In the genomic region with DNA sequence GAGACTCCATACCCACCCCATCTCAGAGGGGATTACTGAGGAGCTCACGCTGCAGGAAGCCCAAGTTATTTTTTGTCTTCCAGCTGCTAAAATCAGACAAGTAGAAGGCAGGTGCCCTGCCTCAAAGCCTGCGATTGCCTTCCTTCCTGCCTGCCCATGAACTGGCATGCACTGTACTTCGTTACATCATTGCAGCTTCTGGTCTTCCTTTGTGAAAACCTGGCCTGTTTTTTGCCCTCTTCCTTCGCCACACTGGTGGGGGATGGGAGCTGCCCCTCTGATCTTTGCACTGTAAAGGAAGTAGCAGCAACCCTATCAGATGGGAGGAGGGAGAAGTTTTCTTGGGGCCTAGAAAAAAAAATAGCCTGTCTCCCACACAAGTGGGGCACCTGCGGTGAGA, we compare ENCODE assay signal across 13 cellular contexts.
DNase-seq lines count a peak whose midpoint lies in the region; ATAC-seq and TF ChIP-seq lines count a peak whose summit lies in the region.
"Had no signal": no experiment of that assay in that cellular context is flagged by ENCODE, and none has a peak within 500 bp of the region (broad histone marks: within the 10 kb centered on the region; RNA-seq: fewer than 3 reads in every experiment).

No MANE protein-coding gene starts in this region.

- H3K27me3 ChIP-seq in DND-41 (ENCODE audit: insufficient read depth, low read length, poor library complexity) (no peaks in the 10 kb centered on the region), sigmoid colon (peaks cover 0 to 1% (median 0%) of the 10 kb centered on the region in 3 donors)
- H3K27me3 ChIP-seq: stomach had no signal

- H4K20me1 ChIP-seq in DND-41 (ENCODE audit: insufficient read depth, low read length), result no peaks in the 10 kb centered on the region

- H3K79me2 ChIP-seq in DND-41 (ENCODE audit: insufficient read depth, low read length), result peaks cover 42% of the 10 kb centered on the region

- H3K9ac ChIP-seq in DND-41 (ENCODE audit: low read depth, low read length), result peak overlapping the region; percentile 67

- H3K4me3 ChIP-seq in DND-41 (ENCODE audit: low read depth in 1 of 2, low read length in 2 of 2), result peak overlapping the region in 1 of 2 experiments; percentile 24; a peak in 2 of 4 replicates
- H3K4me3 ChIP-seq in sigmoid colon, result no peak overlapping the region
- H3K4me3 ChIP-seq: skin epidermis, stomach had no signal

- peak overlapping the region; percentile 95 for H3K27ac ChIP-seq in DND-41 (ENCODE audit: low read length)
- no peak overlapping the region for H3K27ac ChIP-seq in sigmoid colon

- ATAC-seq in DND-41 (ENCODE audit: insufficient read depth, low read depth) (peak; percentile 73), T-cell (replicated peaks in 1 of 4) (peak; percentile 74 to 83 (median 82)), HG03460 (IDR thresholded peaks at IDR 0.05; ENCODE audit: unreplicated experiment) (no peak)

- H3K27me3 Mint-ChIP-seq in T-cell, result no peaks in the 10 kb centered on the region
- no peaks in the 10 kb centered on the region for H3K27me3 Mint-ChIP-seq in activated T-helper 1 cell treated with anti-CD3 and anti-CD28 coated beads, Interleukin-12 subunit alpha, Interleukin-12 subunit beta, Interleukin-2, Interleukin-4 antibody, amounts not matched to agents 30 ng/mL and 10 ng/mL and 1 ng/mL, durations not matched to agents 14 hours and 24 hours and 36 hours (ENCODE audit: insufficient read depth)
- peaks cover 28% of the 10 kb centered on the region for H3K27me3 Mint-ChIP-seq in nephron progenitor cell (ENCODE audit: low read depth, poor library complexity)

- H3K4me2 ChIP-seq in DND-41 (ENCODE audit: insufficient read depth, low read length), result peak overlapping the region; percentile 47

- DNase-seq in DND-41 (peak; percentile 99), T-cell (peak; percentile 51 to 86 (median 70)), mucosa of gallbladder (ENCODE audit: low spot score) (peak; percentile 34), nephron progenitor cell (no peak), DMS153 treated with DMSO at 0.1 percent for 48 hours (lab: John Stamatoyannopoulos, UW; ENCODE audit: unreplicated experiment) (no peak), sigmoid colon (no peak)
- DNase-seq in activated T-helper 1 cell treated with anti-CD3 and anti-CD28 coated beads, Interleukin-12 subunit alpha, Interleukin-12 subunit beta, Interleukin-2, Interleukin-4 antibody, amounts not matched to agents 30 ng/mL and 10 ng/mL and 1 ng/mL, durations not matched to agents 14 hours and 24 hours and 36 hours (ENCODE audit: low spot score), result peak; percentile 45
- DNase-seq: islet precursor cell, naive B cell, NCI-H82, stomach had no signal

- CTCF ChIA-PET in T-cell (lab: Charles Lee), result interaction anchor here in 1 of 2 donors (0.6 to 1.7 kb wide), 5 partner anchors 11 to 1095 kb away, joined by 3 to 11 read pairs (median 4); no protein-coding TSS in a partner anchor

- no peak for TF ChIP-seq EP300 in sigmoid colon (IDR thresholded peaks at IDR 0.05)

- TF ChIP-seq CTCF in DND-41 (IDR thresholded peaks at IDR 0.05; ENCODE audit: borderline replicate concordance, extremely low read depth, low read length, poor library complexity, severe bottlenecking), result no peak
- no peak for TF ChIP-seq CTCF in nephron progenitor cell (IDR thresholded peaks at IDR 0.05)
- no peak for TF ChIP-seq CTCF in sigmoid colon (IDR thresholded peaks at IDR 0.05)

- H3K9me3 Mint-ChIP-seq in T-cell (peaks cover 0 to 5% (median 0%) of the 10 kb centered on the region in 3 donors), nephron progenitor cell (no peaks in the 10 kb centered on the region)
- peaks cover 12% of the 10 kb centered on the region for H3K9me3 Mint-ChIP-seq in activated T-helper 1 cell treated with anti-CD3 and anti-CD28 coated beads, Interleukin-12 subunit alpha, Interleukin-12 subunit beta, Interleukin-2, Interleukin-4 antibody, amounts not matched to agents 30 ng/mL and 10 ng/mL and 1 ng/mL, durations not matched to agents 14 hours and 24 hours and 36 hours

- peaks cover 98% of the 10 kb centered on the region for H3K4me1 ChIP-seq in DND-41 (ENCODE audit: insufficient read depth, low read length)
- no peaks in the 10 kb centered on the region for H3K4me1 ChIP-seq in sigmoid colon
- H3K4me1 ChIP-seq: stomach had no signal

- WGBS in sigmoid colon, 2 donors, result 30 to 63% methylated on average over 5 of the region's 5 CpGs

- TF ChIP-seq POLR2A in sigmoid colon (IDR thresholded peaks at IDR 0.05), result no peak

- H3K36me3 ChIP-seq in DND-41 (ENCODE audit: insufficient read depth, low read length) (no peaks in the 10 kb centered on the region), sigmoid colon (no peaks in the 10 kb centered on the region)
- H3K36me3 ChIP-seq: stomach had no signal

- intact Hi-C loops in activated T-helper 1 cell treated with anti-CD3 and anti-CD28 coated beads, Interleukin-12 subunit alpha, Interleukin-12 subunit beta, Interleukin-2, Interleukin-4 antibody, amounts not matched to agents 30 ng/mL and 10 ng/mL and 1 ng/mL, durations not matched to agents 14 hours and 24 hours and 36 hours (cut with micrococcal nuclease), result loop anchor here (10.0 kb wide), 1 partner anchor 1892 kb away; the partner anchor contains the start of gene EVL
- intact Hi-C loops in sigmoid colon (cut with DNase I), result no loop called here

- H3K9me3 ChIP-seq in DND-41 (ENCODE audit: insufficient read depth, low read length, severe bottlenecking) (no peaks in the 10 kb centered on the region), sigmoid colon (peaks cover 0 to 3% (median 0%) of the 10 kb centered on the region in 4 donors)

- H3K4me1 Mint-ChIP-seq in T-cell, result peaks cover 99 to 100% (median 100%) of the 10 kb centered on the region in 3 donors
- H3K4me1 Mint-ChIP-seq in activated T-helper 1 cell treated with anti-CD3 and anti-CD28 coated beads, Interleukin-12 subunit alpha, Interleukin-12 subunit beta, Interleukin-2, Interleukin-4 antibody, amounts not matched to agents 30 ng/mL and 10 ng/mL and 1 ng/mL, durations not matched to agents 14 hours and 24 hours and 36 hours (ENCODE audit: low read depth), result peaks cover 97% of the 10 kb centered on the region
- peaks cover 29% of the 10 kb centered on the region for H3K4me1 Mint-ChIP-seq in nephron progenitor cell
- H3K4me1 Mint-ChIP-seq: naive B cell had no signal

- no peak overlapping the region for H2AFZ ChIP-seq in DND-41 (ENCODE audit: low read depth, low read length)

- H3K36me3 Mint-ChIP-seq in T-cell (peaks cover 3% of the 10 kb centered on the region), nephron progenitor cell (ENCODE audit: low read depth) (no peaks in the 10 kb centered on the region)
- peaks cover 20% of the 10 kb centered on the region for H3K36me3 Mint-ChIP-seq in activated T-helper 1 cell treated with anti-CD3 and anti-CD28 coated beads, Interleukin-12 subunit alpha, Interleukin-12 subunit beta, Interleukin-2, Interleukin-4 antibody, amounts not matched to agents 30 ng/mL and 10 ng/mL and 1 ng/mL, durations not matched to agents 14 hours and 24 hours and 36 hours (ENCODE audit: low read depth)
- H3K36me3 Mint-ChIP-seq: naive B cell had no signal

- H3K27ac Mint-ChIP-seq in T-cell, result peak overlapping the region; percentile 96 to 99
- H3K27ac Mint-ChIP-seq in activated T-helper 1 cell treated with anti-CD3 and anti-CD28 coated beads, Interleukin-12 subunit alpha, Interleukin-12 subunit beta, Interleukin-2, Interleukin-4 antibody, amounts not matched to agents 30 ng/mL and 10 ng/mL and 1 ng/mL, durations not matched to agents 14 hours and 24 hours and 36 hours, result peak overlapping the region; percentile 90
- no peak overlapping the region for H3K27ac Mint-ChIP-seq in nephron progenitor cell
- H3K27ac Mint-ChIP-seq: naive B cell had no signal

- H3K4me3 Mint-ChIP-seq in T-cell, result peak overlapping the region; percentile 61 to 80 (median 67)
- H3K4me3 Mint-ChIP-seq in activated T-helper 1 cell treated with anti-CD3 and anti-CD28 coated beads, Interleukin-12 subunit alpha, Interleukin-12 subunit beta, Interleukin-2, Interleukin-4 antibody, amounts not matched to agents 30 ng/mL and 10 ng/mL and 1 ng/mL, durations not matched to agents 14 hours and 24 hours and 36 hours, result peak overlapping the region; percentile 73
- no peak overlapping the region for H3K4me3 Mint-ChIP-seq in nephron progenitor cell
- H3K4me3 Mint-ChIP-seq: naive B cell had no signal

- POLR2A ChIA-PET in T-cell (lab: Charles Lee), result interaction anchor here (1.2 kb wide), 3 partner anchors 9 to 33 kb away, joined by 3 to 5 read pairs (median 4); no protein-coding TSS in a partner anchor

Comparison
In these comparisons a context has a peak if more than half of its experiments do, and no peak if none do; other contexts are left out.
1. DNase-seq: peak in DND-41 (single experiment), T-cell (34 of 34), activated T-helper 1 cell treated with anti-CD3 and anti-CD28 coated beads, Interleukin-12 subunit alpha, Interleukin-12 subunit beta, Interleukin-2, Interleukin-4 antibody, amounts not matched to agents 30 ng/mL and 10 ng/mL and 1 ng/mL, durations not matched to agents 14 hours and 24 hours and 36 hours (single experiment) and mucosa of gallbladder (single experiment); none in nephron progenitor cell (single experiment), DMS153 treated with DMSO at 0.1 percent for 48 hours (single experiment) and sigmoid colon (single experiment).